In genomic region chr19:50258918-50259372, GRCh38 we compare ENCODE assay signal across 8 cellular contexts. TPM values are rescaled to one million over a fixed set of nuclear protein-coding genes. Genes with fewer than 3 reads are reported as not detected.
DNase-seq lines count a peak whose midpoint lies in the region; ATAC-seq and TF ChIP-seq lines count a peak whose summit lies in the region.

No MANE protein-coding gene starts in this region.

- POLR2A ChIA-PET in BJ (lab: Charles Lee), result no interaction called here

- H3K9me3 Mint-ChIP-seq in stimulated activated effector memory CD8-positive, alpha-beta T cell treated with anti-CD3 and anti-CD28 coated beads, Interleukin-12 subunit alpha, Interleukin-12 subunit beta, amount 100 ng/mL, for 72 hours, result peaks cover 7% of the 10 kb centered on the region

- no peaks in the 10 kb centered on the region for H3K4me1 Mint-ChIP-seq in stimulated activated effector memory CD8-positive, alpha-beta T cell treated with anti-CD3 and anti-CD28 coated beads, Interleukin-12 subunit alpha, Interleukin-12 subunit beta, amount 100 ng/mL, for 72 hours

- H3K4me2 ChIP-seq in mesendoderm (ENCODE audit: low read length), result no peak overlapping the region

- H3K4ac ChIP-seq in mesendoderm (ENCODE audit: low read depth, low read length), result no peak overlapping the region

- no peak for ATAC-seq in stimulated activated effector memory CD8-positive, alpha-beta T cell treated with anti-CD3 and anti-CD28 coated beads, Interleukin-12 subunit alpha, Interleukin-12 subunit beta, amount 100 ng/mL, for 72 hours

- no peak overlapping the region for H2AK5ac ChIP-seq in mesendoderm (ENCODE audit: low read length)

- H2BK15ac ChIP-seq in mesendoderm (replicated peaks; ENCODE audit: low read depth), result no peak overlapping the region

- no peaks in the 10 kb centered on the region for H3K36me3 Mint-ChIP-seq in stimulated activated effector memory CD8-positive, alpha-beta T cell treated with anti-CD3 and anti-CD28 coated beads, Interleukin-12 subunit alpha, Interleukin-12 subunit beta, amount 100 ng/mL, for 72 hours

- no peak for DNase-seq in BJ (ENCODE audit: low read depth)
- no peak for DNase-seq in GM20000 (ENCODE audit: low spot score)
- DNase-seq in mesendoderm, result peak; percentile 60
- DNase-seq in T-helper 1 cell, result no peak
- no peak for DNase-seq in superior temporal gyrus (ENCODE audit: extremely low spot score)
- DNase-seq in stimulated activated effector memory CD8-positive, alpha-beta T cell treated with anti-CD3 and anti-CD28 coated beads, Interleukin-12 subunit alpha, Interleukin-12 subunit beta, amount 100 ng/mL, for 72 hours (ENCODE audit: low spot score in 2 of 2), result no peak
- no peak for DNase-seq in NCI-H187 (lab: John Stamatoyannopoulos, UW)

- H3K9ac ChIP-seq in mesendoderm (ENCODE audit: low read length), result no peak overlapping the region

- H3K27ac Mint-ChIP-seq in stimulated activated effector memory CD8-positive, alpha-beta T cell treated with anti-CD3 and anti-CD28 coated beads, Interleukin-12 subunit alpha, Interleukin-12 subunit beta, amount 100 ng/mL, for 72 hours, result no peak overlapping the region

- no peak overlapping the region for H2BK120ac ChIP-seq in mesendoderm (ENCODE audit: low read depth, low read length)

- TF ChIP-seq CTCF in BJ (IDR thresholded peaks at IDR 0.05; ENCODE audit: insufficient read depth, low read depth, low read length), result peak; percentile 10; the same call in 1 of the 2 replicates
- peak; percentile 11 for TF ChIP-seq CTCF in GM20000 (IDR thresholded peaks at IDR 0.05; ENCODE audit: extremely low read depth, missing control alignments)
- peak; percentile 54 for TF ChIP-seq CTCF in VCaP (conservative IDR thresholded peaks at IDR 0.05)

- no peak overlapping the region for H4K5ac ChIP-seq in mesendoderm (ENCODE audit: low read length)

- WGBS in mesendoderm (ENCODE audit: extremely low coverage, insufficient coverage, low lambda C conversion rate), result no CpG with 5 or more reads among the region's 25 CpGs

- H3K79me2 ChIP-seq in mesendoderm (ENCODE audit: control insufficient read depth, insufficient read depth, low read length), result no peaks in the 10 kb centered on the region

- H3K36me3 ChIP-seq in BJ (ENCODE audit: control insufficient read depth, insufficient read depth, low read length) (no peaks in the 10 kb centered on the region), mesendoderm (ENCODE audit: control insufficient read depth, insufficient read depth, low read length) (no peaks in the 10 kb centered on the region)

- H4K8ac ChIP-seq in mesendoderm (ENCODE audit: low read depth, low read length), result no peak overlapping the region

- H2BK5ac ChIP-seq in mesendoderm (ENCODE audit: low read length), result no peak overlapping the region

- H3K4me3 Mint-ChIP-seq in stimulated activated effector memory CD8-positive, alpha-beta T cell treated with anti-CD3 and anti-CD28 coated beads, Interleukin-12 subunit alpha, Interleukin-12 subunit beta, amount 100 ng/mL, for 72 hours, result no peak overlapping the region

- no peak overlapping the region for H3K27ac ChIP-seq in VCaP
- H3K27ac ChIP-seq in mesendoderm (ENCODE audit: low read depth, low read length), result no peak overlapping the region

- CTCF ChIA-PET in BJ (lab: Yijun Ruan, JAX), result no interaction called here

- no peak overlapping the region for H3K56ac ChIP-seq in mesendoderm (ENCODE audit: low read length)

- H3K27me3 ChIP-seq in BJ (ENCODE audit: control insufficient read depth, insufficient read depth, low read length) (no peaks in the 10 kb centered on the region), mesendoderm (ENCODE audit: insufficient read depth, low read length, poor library complexity) (no peaks in the 10 kb centered on the region)

- H3K18ac ChIP-seq in mesendoderm (ENCODE audit: low read length), result no peak overlapping the region

- no peaks in the 10 kb centered on the region for H3K4me1 ChIP-seq in mesendoderm (ENCODE audit: control insufficient read depth, low read depth, low read length)

- no peak overlapping the region for H3K4me3 ChIP-seq in BJ (ENCODE audit: low read depth, low read length)
- H3K4me3 ChIP-seq in mesendoderm (ENCODE audit: low read length), result no peak overlapping the region

- H3K23ac ChIP-seq in mesendoderm (ENCODE audit: low read length), result no peak overlapping the region

- H3K79me1 ChIP-seq in mesendoderm (ENCODE audit: low read length), result no peaks in the 10 kb centered on the region

RNA-seq across cellular contexts. Expression of gene MYH14, which starts 55.5 kb away (rescaled TPM):
- not detected in 2 replicates for polyA plus RNA-seq in BJ (2011; rRNA removed)
- not detected in 2 replicates for polyA minus RNA-seq in BJ (2011; rRNA and poly(A)+ RNA removed)
- 4.5 TPM for polyA plus RNA-seq in mesendoderm (2013, experiment 1 of 2)
- 4.7 TPM for polyA plus RNA-seq in mesendoderm (2013, experiment 2 of 2)
